In genomic region chr10:99394761-99395386, GRCh38 we compare ENCODE assay signal across 10 cellular contexts.
A peak's percentile ranks its signal among the peaks of the same experiment; 100 is the strongest.
DNase-seq lines count a peak whose midpoint lies in the region; ATAC-seq lines count a peak whose summit lies in the region.
"Had no signal": no experiment of that assay in that cellular context is flagged by ENCODE, and none has a peak within 500 bp of the region (broad histone marks: within the 10 kb centered on the region; RNA-seq: fewer than 3 reads in every experiment).

No MANE protein-coding gene starts in this region.

- no peak overlapping the region for H3K4me3 Mint-ChIP-seq in central memory CD8-positive, alpha-beta T cell
- no peak overlapping the region for H3K4me3 Mint-ChIP-seq in stimulated activated effector memory CD8-positive, alpha-beta T cell treated with anti-CD3 and anti-CD28 coated beads, Interleukin-12 subunit alpha, Interleukin-12 subunit beta, amount 100 ng/mL, for 72 hours

- peaks cover 47% of the 10 kb centered on the region for H3K4me1 ChIP-seq in HUES6 (ENCODE audit: control insufficient read depth, insufficient read depth, low read length)

- no peak overlapping the region for H3K9ac ChIP-seq in HUES6 (ENCODE audit: low read length)

- peak overlapping the region; percentile 28; the same call in 1 of the 2 replicates for H3K27ac ChIP-seq in HUES6 (ENCODE audit: low read depth, low read length)

- H3K36me3 ChIP-seq in HUES6 (ENCODE audit: control insufficient read depth, insufficient read depth, low read length) = peaks cover 32% of the 10 kb centered on the region

- H3K9me3 ChIP-seq in HUES6 (ENCODE audit: control insufficient read depth, insufficient read depth, low read depth, low read length) = no peaks in the 10 kb centered on the region

- H3K27me3 Mint-ChIP-seq in central memory CD8-positive, alpha-beta T cell = no peaks in the 10 kb centered on the region

- peaks cover 12% of the 10 kb centered on the region for H3K4me1 Mint-ChIP-seq in central memory CD8-positive, alpha-beta T cell
- peaks cover 7% of the 10 kb centered on the region for H3K4me1 Mint-ChIP-seq in stimulated activated effector memory CD8-positive, alpha-beta T cell treated with anti-CD3 and anti-CD28 coated beads, Interleukin-12 subunit alpha, Interleukin-12 subunit beta, amount 100 ng/mL, for 72 hours

- peak overlapping the region; percentile 54 for H3K27ac Mint-ChIP-seq in central memory CD8-positive, alpha-beta T cell (ENCODE audit: low read depth)
- H3K27ac Mint-ChIP-seq in stimulated activated effector memory CD8-positive, alpha-beta T cell treated with anti-CD3 and anti-CD28 coated beads, Interleukin-12 subunit alpha, Interleukin-12 subunit beta, amount 100 ng/mL, for 72 hours = peak overlapping the region; percentile 66

- peak; percentile 54 for DNase-seq in NCI-H2196 treated with DMSO at 0.1 percent for 48 hours (lab: John Stamatoyannopoulos, UW; ENCODE audit: unreplicated experiment)
- no peak for DNase-seq in central memory CD8-positive, alpha-beta T cell (ENCODE audit: low spot score in 2 of 2)
- no peak for DNase-seq in stimulated activated effector memory CD8-positive, alpha-beta T cell treated with anti-CD3 and anti-CD28 coated beads, Interleukin-12 subunit alpha, Interleukin-12 subunit beta, amount 100 ng/mL, for 72 hours (ENCODE audit: low spot score in 2 of 2)
- no peak for DNase-seq in NCI-H2227 treated with DMSO at 0.1 percent for 48 hours (lab: John Stamatoyannopoulos, UW)
- no peak for DNase-seq in stimulated activated naive CD4-positive, alpha-beta T cell treated with Interleukin-2 at 50 U/mL for 16 hours (lab: John Stamatoyannopoulos, UW)
- no peak for DNase-seq in NCI-H128 (lab: John Stamatoyannopoulos, UW; ENCODE audit: unreplicated experiment)
- DNase-seq: activated CD4-positive, alpha-beta T cell treated with anti-CD3 and anti-CD28 coated beads for 1 hour; activated T-cell treated with anti-CD3 and anti-CD28 coated beads, Interleukin-2, amount 50 U/mL, for 48 hours; erythroblast had no signal

- H3K9me3 Mint-ChIP-seq in central memory CD8-positive, alpha-beta T cell = no peaks in the 10 kb centered on the region
- no peaks in the 10 kb centered on the region for H3K9me3 Mint-ChIP-seq in stimulated activated effector memory CD8-positive, alpha-beta T cell treated with anti-CD3 and anti-CD28 coated beads, Interleukin-12 subunit alpha, Interleukin-12 subunit beta, amount 100 ng/mL, for 72 hours

- ATAC-seq in central memory CD8-positive, alpha-beta T cell (replicated peaks; ENCODE audit: extremely low read depth, poor library complexity, severe bottlenecking) = no peak
- ATAC-seq in stimulated activated effector memory CD8-positive, alpha-beta T cell treated with anti-CD3 and anti-CD28 coated beads, Interleukin-12 subunit alpha, Interleukin-12 subunit beta, amount 100 ng/mL, for 72 hours = no peak

- peaks cover 11% of the 10 kb centered on the region for H3K36me3 Mint-ChIP-seq in central memory CD8-positive, alpha-beta T cell (ENCODE audit: insufficient read depth)
- H3K36me3 Mint-ChIP-seq in stimulated activated effector memory CD8-positive, alpha-beta T cell treated with anti-CD3 and anti-CD28 coated beads, Interleukin-12 subunit alpha, Interleukin-12 subunit beta, amount 100 ng/mL, for 72 hours = peaks cover 41% of the 10 kb centered on the region

- no peak overlapping the region for H3K4me3 ChIP-seq in HUES6 (ENCODE audit: low read depth, low read length)

- no peaks in the 10 kb centered on the region for H3K27me3 ChIP-seq in HUES6 (ENCODE audit: control insufficient read depth, insufficient read depth, low read length)
